ENCODE assay signal across 20 cellular contexts in the genomic region with DNA sequence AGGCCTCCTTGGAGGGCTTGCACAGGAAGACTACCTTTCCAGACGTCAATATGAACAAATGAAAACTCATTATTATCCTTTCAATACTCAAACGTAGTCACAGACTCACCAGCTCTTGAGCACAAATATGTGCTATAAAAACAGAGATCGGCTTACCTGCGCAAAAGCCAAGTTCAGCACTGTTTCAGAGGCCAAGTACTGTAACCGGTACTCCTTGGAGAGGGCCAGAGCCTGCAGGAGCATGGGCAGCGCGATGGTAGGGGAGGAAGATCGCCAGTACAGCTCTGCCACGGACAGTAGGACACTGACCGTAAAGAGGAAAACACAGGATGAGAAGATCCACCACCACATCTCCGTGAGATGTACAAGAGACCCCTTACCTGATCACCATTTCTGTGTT.
"Had no signal": no experiment of that assay in that cellular context is flagged by ENCODE, and none has a peak within 500 bp of the region (broad histone marks: within the 10 kb centered on the region; RNA-seq: fewer than 3 reads in every experiment).

No MANE protein-coding gene starts in this region.

- H3K9me3 Mint-ChIP-seq: activated CD4-positive, alpha-beta memory T cell treated with anti-CD3 and anti-CD28 coated beads for 36 hours; activated naive CD4-positive, alpha-beta T cell treated with anti-CD3 and anti-CD28 coated beads, Interleukin-2, amount 50 U/mL, for 72 hours; activated T-helper 17 cell treated with anti-CD3 and anti-CD28 coated beads, Interleukin-2, amount 50 U/mL, for 72 hours; naive B cell; neural crest cell; T-helper 1 cell treated with Interleukin-12 subunit alpha and Interleukin-12 subunit beta and Interleukin-4 antibody, amounts not matched to agents 30 μg/mL and 1 μg/mL, for 36 hours had no signal

- H3K27ac ChIP-seq: heart left ventricle, lower lobe of right lung, psoas muscle, right atrium auricular region, spleen, tibial artery had no signal

- H3K27me3 Mint-ChIP-seq: activated CD4-positive, alpha-beta memory T cell treated with anti-CD3 and anti-CD28 coated beads for 36 hours; activated T-helper 17 cell treated with anti-CD3 and anti-CD28 coated beads, Interleukin-2, amount 50 U/mL, for 72 hours; naive B cell had no signal

- H3K27me3 ChIP-seq: heart left ventricle, right atrium auricular region, spleen, tibial artery had no signal

- H3K4me3 Mint-ChIP-seq: activated CD4-positive, alpha-beta memory T cell treated with anti-CD3 and anti-CD28 coated beads for 36 hours; activated T-helper 17 cell treated with anti-CD3 and anti-CD28 coated beads, Interleukin-2, amount 50 U/mL, for 72 hours; naive B cell; neural crest cell; T-helper 1 cell treated with Interleukin-12 subunit alpha and Interleukin-12 subunit beta and Interleukin-4 antibody, amounts not matched to agents 30 μg/mL and 1 μg/mL, for 36 hours had no signal

- DNase-seq: activated CD4-positive, alpha-beta memory T cell treated with anti-CD3 and anti-CD28 coated beads for 36 hours; activated CD4-positive, alpha-beta T cell treated with anti-CD3 and anti-CD28 coated beads for 4 hours; activated CD4-positive, CD25-positive, alpha-beta regulatory T cell; amygdala; cerebellar nuclear complex; cortex of kidney; heart left ventricle; left colon; lower lobe of right lung; naive B cell; psoas muscle; spleen; stimulated activated CD4-positive, alpha-beta T cell treated with anti-CD3 and anti-CD28 coated beads, Interleukin-4, amount 100 ng/mL, for 1 hour; stimulated activated naive CD4-positive, alpha-beta T cell treated with Interleukin-2 at 50 U/mL for 16 hours; tibial artery had no signal

- H3K4me3 ChIP-seq: heart left ventricle, lower lobe of right lung, psoas muscle, right atrium auricular region, spleen, tibial artery had no signal

- H3K4me1 ChIP-seq: heart left ventricle, psoas muscle, right atrium auricular region, tibial artery had no signal

- H3K4me1 Mint-ChIP-seq: activated T-helper 17 cell treated with anti-CD3 and anti-CD28 coated beads, Interleukin-2, amount 50 U/mL, for 72 hours; neural crest cell had no signal

- H3K27ac Mint-ChIP-seq: activated CD4-positive, alpha-beta memory T cell treated with anti-CD3 and anti-CD28 coated beads for 36 hours; activated T-helper 17 cell treated with anti-CD3 and anti-CD28 coated beads, Interleukin-2, amount 50 U/mL, for 72 hours; T-helper 1 cell treated with Interleukin-12 subunit alpha and Interleukin-12 subunit beta and Interleukin-4 antibody, amounts not matched to agents 30 μg/mL and 1 μg/mL, for 36 hours had no signal

- H3K9me3 ChIP-seq: heart left ventricle, lower lobe of right lung, psoas muscle, right atrium auricular region, spleen, tibial artery had no signal

- ATAC-seq: activated naive CD4-positive, alpha-beta T cell treated with anti-CD3 and anti-CD28 coated beads, Interleukin-2, amount 50 U/mL, for 72 hours; activated T-helper 17 cell treated with anti-CD3 and anti-CD28 coated beads, Interleukin-2, amount 50 U/mL, for 72 hours; heart left ventricle; left colon; lower lobe of right lung; psoas muscle had no signal
